ENCODE assay signal across 14 cellular contexts in the genomic region with DNA sequence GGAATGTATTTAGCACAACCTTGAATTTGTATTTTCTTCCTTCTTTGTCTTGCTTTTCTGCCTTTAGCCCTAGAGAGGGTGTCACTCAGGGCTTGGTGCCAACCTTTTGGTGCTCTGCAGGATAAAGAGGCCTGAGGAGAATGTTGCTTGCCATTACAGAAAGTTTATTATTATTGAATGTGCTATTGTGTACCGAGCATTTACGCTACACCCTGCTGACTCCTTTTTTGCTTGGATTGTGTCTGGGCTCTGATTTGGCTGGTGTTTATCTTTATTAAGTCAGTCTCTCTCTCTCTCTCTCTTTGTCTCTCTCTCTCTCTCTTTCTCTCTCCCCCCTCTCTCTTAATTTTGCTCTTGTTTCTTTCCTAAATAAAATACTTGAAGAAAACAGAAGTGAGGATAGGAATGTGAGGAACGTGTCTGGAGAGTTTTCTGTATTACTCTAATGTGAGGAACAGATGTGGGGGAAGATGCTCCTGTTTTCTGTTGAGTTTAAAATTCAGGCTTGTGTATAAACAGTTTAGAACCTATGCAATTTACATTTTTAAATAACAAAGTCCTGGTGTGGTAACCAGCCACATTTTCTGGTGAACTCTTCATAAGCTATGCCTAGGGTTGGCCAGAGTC.
A peak's percentile ranks its signal among the peaks of the same experiment; 100 is the strongest.
DNase-seq lines count a peak whose midpoint lies in the region; ATAC-seq and TF ChIP-seq lines count a peak whose summit lies in the region.
"Had no signal": no experiment of that assay in that cellular context is flagged by ENCODE, and none has a peak within 500 bp of the region (broad histone marks: within the 10 kb centered on the region; RNA-seq: fewer than 3 reads in every experiment).

No MANE protein-coding gene starts in this region.

- in situ Hi-C loops in astrocyte of the spinal cord (cut with HindIII; ENCODE audit: low sequenced_read_pairs) = no loop called here

- ATAC-seq in HG03175 (IDR thresholded peaks at IDR 0.05; ENCODE audit: unreplicated experiment) = no peak
- no peak for ATAC-seq in GM18909 (IDR thresholded peaks at IDR 0.05; ENCODE audit: poor library complexity, unreplicated experiment)

- TF ChIP-seq CTCF in AG10803 (conservative IDR thresholded peaks at IDR 0.05; ENCODE audit: low read length) = no peak
- no peak for TF ChIP-seq CTCF in astrocyte of the spinal cord (IDR thresholded peaks at IDR 0.05; ENCODE audit: low read depth, low read length)

- DNase-seq in AG10803 (ENCODE audit: low read depth) (peak; percentile 77), astrocyte of the spinal cord (ENCODE audit: low read depth, low spot score) (peak; percentile 51), midbrain (lab: John Stamatoyannopoulos, UW) (peak; percentile 3), NCI-H526 (lab: John Stamatoyannopoulos, UW) (no peak), HuH-7 (ENCODE audit: low spot score) (no peak)
- DNase-seq: effector CD4-positive, alpha-beta T cell; kidney glomerular epithelial cell; NCI-H526 treated with DMSO at 0.1 percent for 48 hours; occipital lobe; Peyer's patch; stimulated activated CD4-positive, alpha-beta T cell treated with anti-CD3 and anti-CD28 coated beads, Interleukin-4, amount 100 ng/mL, for 1 hour had no signal

- TF ChIP-seq EP300 in Ishikawa (IDR thresholded peaks at IDR 0.05; ENCODE audit: borderline replicate concordance) = no peak

- H3K4me3 ChIP-seq in AG10803 (ENCODE audit: low read length) = no peak overlapping the region
- H3K4me3 ChIP-seq in astrocyte of the spinal cord (ENCODE audit: low read depth, low read length) = no peak overlapping the region
- H3K4me3 ChIP-seq: Peyer's patch had no signal

- TF ChIP-seq RAD21 in Ishikawa (IDR thresholded peaks at IDR 0.05; ENCODE audit: low read depth) = no peak

TF ChIP-seq in Ishikawa, 13 proteins besides CTCF, POLR2A, EP300 and RAD21:
- TF ChIP-seq NFIC (IDR thresholded peaks at IDR 0.05) (peak; percentile 33), FOXM1 (IDR thresholded peaks at IDR 0.05; ENCODE audit: borderline replicate concordance, low read depth) (no peak)

Comparison
In these comparisons a context has a peak if more than half of its experiments do, and no peak if none do; other contexts are left out.
1. DNase-seq: peak in AG10803 (single experiment), astrocyte of the spinal cord (single experiment) and midbrain (single experiment); none in NCI-H526 (0 of 2) and HuH-7 (single experiment).